21 cellular contexts compared by ENCODE assay signal in the genomic region with DNA sequence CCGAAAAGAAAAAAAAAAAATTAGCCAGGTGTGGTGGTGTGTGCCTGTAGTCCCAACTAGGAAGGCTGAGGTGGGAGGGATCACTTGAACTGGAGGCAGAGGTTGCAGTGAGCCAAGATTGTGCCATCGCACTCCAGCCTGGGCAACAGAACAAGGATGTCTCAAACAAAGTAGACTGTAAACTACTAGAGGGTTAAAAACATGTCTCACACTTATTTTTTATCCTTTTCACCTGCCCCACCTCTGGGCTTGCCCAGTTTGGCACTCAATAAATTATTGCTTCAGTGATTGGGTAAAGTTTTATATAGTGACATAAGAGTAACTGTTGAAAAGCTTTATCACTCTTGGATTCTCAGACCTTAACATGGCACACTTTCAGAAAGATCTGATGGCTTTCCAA. TPM values are rescaled to one million over a fixed set of nuclear protein-coding genes. Genes with fewer than 3 reads are reported as not detected.
DNase-seq lines count a peak whose midpoint lies in the region; ATAC-seq and TF ChIP-seq lines count a peak whose summit lies in the region.
"Had no signal": no experiment of that assay in that cellular context is flagged by ENCODE, and none has a peak within 500 bp of the region (broad histone marks: within the 10 kb centered on the region; RNA-seq: fewer than 3 reads in every experiment).

No MANE protein-coding gene starts in this region.

- H3K9ac ChIP-seq in Loucy (ENCODE audit: low read depth, low read length, poor library complexity, severe bottlenecking) = no peak overlapping the region
- H3K9ac ChIP-seq: BLaER1, GM23248 had no signal

- H3K36me3 ChIP-seq in Loucy (ENCODE audit: insufficient read depth, low read length) (no peaks in the 10 kb centered on the region), psoas muscle (ENCODE audit: insufficient read depth in 1 of 2, low read depth in 1 of 2) (no peaks in the 10 kb centered on the region)
- H3K36me3 ChIP-seq: HAP-1, Peyer's patch had no signal

- H3K4me2 ChIP-seq in Loucy (ENCODE audit: low read depth, low read length, poor library complexity, severe bottlenecking) = peak overlapping the region; percentile 51

- H3F3A ChIP-seq in Loucy (ENCODE audit: low read depth) = peaks cover 8% of the 10 kb centered on the region

- intact Hi-C loops in CD4-positive, alpha-beta T cell (cut with DNase I, micrococcal nuclease) = no loop called here
- intact Hi-C loops in psoas muscle (cut with DNase I) = no loop called here

- H3K9me3 Mint-ChIP-seq in CD4-positive, alpha-beta T cell = no peaks in the 10 kb centered on the region
- H3K9me3 Mint-ChIP-seq: CD4-positive, alpha-beta memory T cell had no signal

- H3K27me3 ChIP-seq in CD4-positive, alpha-beta T cell (ENCODE audit: control insufficient read depth, insufficient read depth, low read length) = no peaks in the 10 kb centered on the region
- H3K27me3 ChIP-seq in Loucy (ENCODE audit: insufficient read depth, low read length, poor library complexity, severe bottlenecking) (no peaks in the 10 kb centered on the region), psoas muscle (ENCODE audit: insufficient read depth in 3 of 3, low read length in 2 of 3) (no peaks in the 10 kb centered on the region)
- H3K27me3 ChIP-seq: BLaER1, Peyer's patch had no signal

- no peaks in the 10 kb centered on the region for H3K27me3 Mint-ChIP-seq in CD4-positive, alpha-beta T cell
- H3K27me3 Mint-ChIP-seq: CD4-positive, alpha-beta memory T cell had no signal

- CTCF ChIA-PET in CD4-positive, alpha-beta T cell (lab: Charles Lee) = no interaction called here

- H2AFZ ChIP-seq in Loucy (ENCODE audit: low read length) = no peak overlapping the region
- H2AFZ ChIP-seq: GM23248 had no signal

- H4K20me1 ChIP-seq in Loucy (ENCODE audit: insufficient read depth, low read length, poor library complexity, severe bottlenecking) = no peaks in the 10 kb centered on the region

- H3K36me3 Mint-ChIP-seq in CD4-positive, alpha-beta T cell (ENCODE audit: low read depth) = peaks cover 7% of the 10 kb centered on the region

- no peak overlapping the region for H3K27ac ChIP-seq in CD4-positive, alpha-beta T cell (ENCODE audit: low read depth, low read length)
- H3K27ac ChIP-seq in epithelial cell of prostate (peak overlapping the region; percentile 90), psoas muscle (peak overlapping the region; percentile 30)
- H3K27ac ChIP-seq: BLaER1, GM23248, Peyer's patch, SK-N-MC had no signal

- ATAC-seq in CD4-positive, alpha-beta T cell (ENCODE audit: poor library complexity) = no peak
- peak; percentile 57 to 87 (median 74) for ATAC-seq in psoas muscle

- TF ChIP-seq CTCF in CD4-positive, alpha-beta T cell (IDR thresholded peaks at IDR 0.05) = no peak
- TF ChIP-seq CTCF in Loucy (conservative IDR thresholded peaks at IDR 0.05; ENCODE audit: low read length) (no peak), psoas muscle (IDR thresholded peaks at IDR 0.05) (no peak)

- peaks cover 71% of the 10 kb centered on the region for H3K4me1 Mint-ChIP-seq in CD4-positive, alpha-beta T cell (ENCODE audit: low read depth)

- POLR2A ChIA-PET in CD4-positive, alpha-beta T cell (lab: Charles Lee) = interaction anchor here (0.6 kb wide), 1 partner anchor 1429 kb away, joined by 3 read pairs; no protein-coding TSS in a partner anchor

- H3K9me2 ChIP-seq in Loucy (replicated peaks; ENCODE audit: low read depth, low read length) = no peaks in the 10 kb centered on the region

- no peak for DNase-seq in CD4-positive, alpha-beta T cell
- DNase-seq in epithelial cell of prostate (ENCODE audit: low read depth, low spot score) = no peak
- peak in 1 of 2 donors; percentile 62 for DNase-seq in psoas muscle
- no peak for DNase-seq in activated naive CD4-positive, alpha-beta T cell (lab: John Stamatoyannopoulos, UW)
- DNase-seq in foreskin melanocyte = no peak
- DNase-seq in NCI-H1436 (lab: John Stamatoyannopoulos, UW) = no peak
- DNase-seq: ACHN; CD4-positive, alpha-beta memory T cell; GM23248; NCI-H1092 treated with DMSO at 0.1 percent for 48 hours; NCI-H2029 treated with DMSO at 0.1 percent for 48 hours; NCI-H226; NCI-H524; NCI-H82; SHP77 treated with DMSO at 0.1 percent for 48 hours had no signal

- no peaks in the 10 kb centered on the region for H3K9me3 ChIP-seq in CD4-positive, alpha-beta T cell (ENCODE audit: control insufficient read depth, low read length)
- no peaks in the 10 kb centered on the region for H3K9me3 ChIP-seq in Loucy (ENCODE audit: insufficient read depth, low read depth, low read length)
- no peaks in the 10 kb centered on the region for H3K9me3 ChIP-seq in psoas muscle
- H3K9me3 ChIP-seq: BLaER1, HAP-1, Peyer's patch had no signal

- peak overlapping the region; percentile 22 for H3K4me3 ChIP-seq in Loucy (ENCODE audit: low read length, poor library complexity, severe bottlenecking)
- H3K4me3 ChIP-seq in psoas muscle = no peak overlapping the region
- H3K4me3 ChIP-seq: BLaER1, GM23248, HAP-1, Peyer's patch, SK-N-MC had no signal

- H3K79me2 ChIP-seq in Loucy (ENCODE audit: insufficient read depth, low read length) = no peaks in the 10 kb centered on the region

- H3K27ac Mint-ChIP-seq in CD4-positive, alpha-beta T cell = peak overlapping the region; percentile 2

- peaks cover 50% of the 10 kb centered on the region for H3K4me1 ChIP-seq in Loucy (ENCODE audit: insufficient read depth, low read length, poor library complexity, severe bottlenecking)
- peaks cover 20% of the 10 kb centered on the region for H3K4me1 ChIP-seq in psoas muscle

- 33 to 55% (median 49%) methylated on average over 2 of the region's 2 CpGs for WGBS in psoas muscle, 3 donors

- H3K4me3 Mint-ChIP-seq in CD4-positive, alpha-beta T cell = no peak overlapping the region

RNA-seq across cellular contexts. Expression of a gene that starts 56.2 kb away (rescaled TPM):
- total RNA-seq in CD4-positive, alpha-beta T cell = not detected
- total RNA-seq in psoas muscle = not detected
- polyA plus RNA-seq in psoas muscle = not detected
- total RNA-seq: CD4-positive, alpha-beta memory T cell; G401; GM23248; Peyer's patch had no signal
- polyA plus RNA-seq: CD4-positive, alpha-beta memory T cell; GM23248 had no signal
